Comparison of ENCODE assay signal across 11 cellular contexts in genomic region chr3:9180764-9181117, GRCh38.
DNase-seq lines count a peak whose midpoint lies in the region; ATAC-seq and TF ChIP-seq lines count a peak whose summit lies in the region.
"Had no signal": no experiment of that assay in that cellular context is flagged by ENCODE, and none has a peak within 500 bp of the region (broad histone marks: within the 10 kb centered on the region; RNA-seq: fewer than 3 reads in every experiment).

No MANE protein-coding gene starts in this region.

- no peak for TF ChIP-seq CTCF in omental fat pad (IDR thresholded peaks at IDR 0.05)

- no peaks in the 10 kb centered on the region for H3K9me3 Mint-ChIP-seq in activated T-cell treated with anti-CD3 and anti-CD28 coated beads, Interleukin-2, amount 50 U/mL, for 4 hours
- H3K9me3 Mint-ChIP-seq in central memory CD8-positive, alpha-beta T cell = no peaks in the 10 kb centered on the region
- H3K9me3 Mint-ChIP-seq in stimulated activated naive CD8-positive, alpha-beta T cell treated with anti-CD3 and anti-CD28 coated beads, Interleukin-15, amount 100 ng/mL, for 72 hours = no peaks in the 10 kb centered on the region

- no peak overlapping the region for H3K27ac Mint-ChIP-seq in central memory CD8-positive, alpha-beta T cell (ENCODE audit: low read depth)
- no peak overlapping the region for H3K27ac Mint-ChIP-seq in stimulated activated naive CD8-positive, alpha-beta T cell treated with anti-CD3 and anti-CD28 coated beads, Interleukin-15, amount 100 ng/mL, for 72 hours
- H3K27ac Mint-ChIP-seq: IgD-negative memory B cell had no signal

- no peaks in the 10 kb centered on the region for H3K36me3 Mint-ChIP-seq in activated T-cell treated with anti-CD3 and anti-CD28 coated beads, Interleukin-2, amount 50 U/mL, for 4 hours (ENCODE audit: insufficient read depth)
- H3K36me3 Mint-ChIP-seq in central memory CD8-positive, alpha-beta T cell (ENCODE audit: insufficient read depth) = no peaks in the 10 kb centered on the region
- H3K36me3 Mint-ChIP-seq: IgD-negative memory B cell had no signal

- peak overlapping the region; percentile 54 for H3K4me3 Mint-ChIP-seq in activated T-cell treated with anti-CD3 and anti-CD28 coated beads, Interleukin-2, amount 50 U/mL, for 4 hours
- H3K4me3 Mint-ChIP-seq in central memory CD8-positive, alpha-beta T cell = peak overlapping the region; percentile 27
- peak overlapping the region; percentile 51 to 56 for H3K4me3 Mint-ChIP-seq in stimulated activated naive CD8-positive, alpha-beta T cell treated with anti-CD3 and anti-CD28 coated beads, Interleukin-15, amount 100 ng/mL, for 72 hours

- DNase-seq in activated T-cell treated with anti-CD3 and anti-CD28 coated beads, Interleukin-2, amount 50 U/mL, for 4 hours = no peak
- DNase-seq in activated T-cell treated with anti-CD3 and anti-CD28 coated beads for 4 hours (no peak), iPS-NIHi11 (ENCODE audit: low spot score) (no peak), omental fat pad (ENCODE audit: low spot score) (no peak)
- no peak for DNase-seq in central memory CD8-positive, alpha-beta T cell (ENCODE audit: low spot score in 2 of 2)
- peak in 1 of 2 donors; percentile 14 for DNase-seq in stimulated activated naive CD8-positive, alpha-beta T cell treated with anti-CD3 and anti-CD28 coated beads, Interleukin-15, amount 100 ng/mL, for 72 hours
- DNase-seq: NCI-H2227 treated with DMSO at 0.1 percent for 48 hours, sigmoid colon had no signal

- no peaks in the 10 kb centered on the region for H3K27me3 Mint-ChIP-seq in activated T-cell treated with anti-CD3 and anti-CD28 coated beads, Interleukin-2, amount 50 U/mL, for 4 hours (ENCODE audit: low read depth)
- H3K27me3 Mint-ChIP-seq in central memory CD8-positive, alpha-beta T cell = peaks cover 3% of the 10 kb centered on the region
- no peaks in the 10 kb centered on the region for H3K27me3 Mint-ChIP-seq in stimulated activated naive CD8-positive, alpha-beta T cell treated with anti-CD3 and anti-CD28 coated beads, Interleukin-15, amount 100 ng/mL, for 72 hours

- H3K4me1 Mint-ChIP-seq in activated T-cell treated with anti-CD3 and anti-CD28 coated beads, Interleukin-2, amount 50 U/mL, for 4 hours (ENCODE audit: low read depth) = peaks cover 20% of the 10 kb centered on the region
- peaks cover 13% of the 10 kb centered on the region for H3K4me1 Mint-ChIP-seq in central memory CD8-positive, alpha-beta T cell
- peaks cover 25% of the 10 kb centered on the region for H3K4me1 Mint-ChIP-seq in stimulated activated naive CD8-positive, alpha-beta T cell treated with anti-CD3 and anti-CD28 coated beads, Interleukin-15, amount 100 ng/mL, for 72 hours

- ATAC-seq in activated T-cell treated with anti-CD3 and anti-CD28 coated beads, Interleukin-2, amount 50 U/mL, for 4 hours = peak; percentile 36 to 39
- ATAC-seq in HG03571 (IDR thresholded peaks at IDR 0.05; ENCODE audit: unreplicated experiment) (peak; percentile 23), HG03095 (IDR thresholded peaks at IDR 0.05; ENCODE audit: unreplicated experiment) (no peak), omental fat pad (ENCODE audit: low FRiP score) (no peak)
- ATAC-seq in central memory CD8-positive, alpha-beta T cell (replicated peaks; ENCODE audit: extremely low read depth, poor library complexity, severe bottlenecking) = no peak
- ATAC-seq in stimulated activated naive CD8-positive, alpha-beta T cell treated with anti-CD3 and anti-CD28 coated beads, Interleukin-15, amount 100 ng/mL, for 72 hours = peak; percentile 47

Comparison
In these comparisons a context has a peak if more than half of its experiments do, and no peak if none do; other contexts are left out.
1. ATAC-seq: peak in activated T-cell treated with anti-CD3 and anti-CD28 coated beads, Interleukin-2, amount 50 U/mL, for 4 hours (2 of 2), HG03571 (single experiment) and stimulated activated naive CD8-positive, alpha-beta T cell treated with anti-CD3 and anti-CD28 coated beads, Interleukin-15, amount 100 ng/mL, for 72 hours (single experiment); none in central memory CD8-positive, alpha-beta T cell (single experiment), HG03095 (single experiment) and omental fat pad (single experiment).
2. Peak in every context shown above with its lines, with median percentiles within 50 percentile points of each other: H3K4me3 Mint-ChIP-seq.